Comparison of ENCODE assay signal across 8 cellular contexts in the genomic region with DNA sequence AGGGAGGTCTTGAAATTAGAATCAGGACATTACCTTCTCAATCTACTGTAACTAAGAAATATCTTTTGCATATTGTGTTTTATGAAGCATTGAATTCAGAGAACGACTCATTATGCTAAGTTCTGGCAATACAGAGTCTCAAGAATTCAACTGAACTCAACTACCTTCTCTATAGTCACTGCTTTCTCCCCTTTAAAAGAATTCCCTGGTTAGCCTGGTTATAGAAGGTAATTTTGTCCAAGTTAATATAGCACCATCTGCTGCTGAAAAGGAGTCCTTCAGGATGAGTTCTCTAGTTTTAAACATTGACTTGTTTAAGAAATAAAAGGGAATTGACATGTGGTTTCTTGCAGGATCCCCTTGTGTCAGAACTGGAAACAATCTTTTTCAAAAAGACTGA.
DNase-seq lines count a peak whose midpoint lies in the region; ATAC-seq and TF ChIP-seq lines count a peak whose summit lies in the region.

No MANE protein-coding gene starts in this region.

- ATAC-seq in body of pancreas, result no peak
- peak; percentile 29 to 57 (median 49) for ATAC-seq in right lobe of liver
- ATAC-seq in GM19397 (IDR thresholded peaks at IDR 0.05; ENCODE audit: unreplicated experiment), result no peak
- no peak for ATAC-seq in HG02623 (IDR thresholded peaks at IDR 0.05; ENCODE audit: unreplicated experiment)

- intact Hi-C loops in body of pancreas (cut with DNase I) (no loop called here), right lobe of liver (cut with DNase I) (loop anchor here in 1 of 2 donors (10.0 kb wide), 1 partner anchor 92 kb away; no protein-coding TSS in a partner anchor)

- no peak overlapping the region for H3K27ac ChIP-seq in body of pancreas
- H3K27ac ChIP-seq in right lobe of liver, result no peak overlapping the region

- H3K4me3 ChIP-seq in body of pancreas (no peak overlapping the region), right lobe of liver (no peak overlapping the region)

- H3K36me3 ChIP-seq in body of pancreas (replicated peaks in 1 of 2; ENCODE audit: insufficient read depth in 1 of 2, low read depth in 2 of 2), result no peaks in the 10 kb centered on the region
- no peaks in the 10 kb centered on the region for H3K36me3 ChIP-seq in right lobe of liver

- H3K27me3 ChIP-seq in body of pancreas (no peaks in the 10 kb centered on the region), right lobe of liver (no peaks in the 10 kb centered on the region)

- H3K9me3 ChIP-seq in body of pancreas (no peaks in the 10 kb centered on the region), right lobe of liver (no peaks in the 10 kb centered on the region)

- WGBS in body of pancreas, 2 donors, result 15 to 37% methylated on average over 1 of the region's 1 CpG
- 5% methylated on average over 1 of the region's 1 CpG for WGBS in right lobe of liver (ENCODE audit: insufficient coverage, low coverage, low lambda C conversion rate, missing lambda C conversion rate)

- TF ChIP-seq POLR2A in body of pancreas (IDR thresholded peaks at IDR 0.05) (no peak), right lobe of liver (IDR thresholded peaks at IDR 0.05) (no peak)

- DNase-seq in AML-193 (lab: John Stamatoyannopoulos, UW) (peak; percentile 25 to 43), body of pancreas (no peak), right lobe of liver (no peak), ureter (ENCODE audit: low spot score) (no peak), islet precursor cell (no peak)

- no peaks in the 10 kb centered on the region for H3K4me1 ChIP-seq in body of pancreas
- H3K4me1 ChIP-seq in right lobe of liver, result no peaks in the 10 kb centered on the region

- TF ChIP-seq CTCF in LNCAP (IDR thresholded peaks at IDR 0.05) (peak; percentile 64), body of pancreas (IDR thresholded peaks at IDR 0.05) (peak in 6 of 7 experiments; percentile 20 to 49 (median 42)), right lobe of liver (IDR thresholded peaks at IDR 0.05) (peak; percentile 35 to 52 (median 42))

Comparison
In these comparisons a context has a peak if more than half of its experiments do, and no peak if none do; other contexts are left out.
1. DNase-seq: peak in AML-193 (2 of 2); none in body of pancreas (0 of 4), right lobe of liver (0 of 3), ureter (single experiment) and islet precursor cell (single experiment).
2. ATAC-seq: peak in right lobe of liver (4 of 4); none in body of pancreas (single experiment), GM19397 (single experiment) and HG02623 (single experiment).
3. Peak in every context shown above with its lines, with median percentiles within 50 percentile points of each other: CTCF ChIP-seq.